In the genomic region with DNA sequence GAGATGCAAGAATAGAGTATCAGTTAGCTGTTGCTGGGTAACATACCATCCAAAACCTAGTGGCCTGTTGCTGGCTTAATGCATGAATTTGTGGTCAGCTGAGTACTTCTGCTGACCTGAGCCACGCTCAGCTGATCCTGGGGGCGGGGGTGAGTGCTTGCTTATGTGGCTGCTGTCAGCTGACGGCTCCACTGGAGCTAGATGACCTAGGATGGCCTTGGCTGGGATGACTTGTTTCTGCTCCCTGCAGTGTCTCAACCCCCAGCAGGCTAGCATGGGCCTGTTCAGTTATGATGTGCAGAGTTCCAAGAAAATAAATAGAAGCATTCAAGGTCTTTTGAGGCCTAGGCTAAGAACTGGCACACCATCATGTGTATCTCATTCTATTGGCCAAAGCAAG, we compare ENCODE assay signal across 1 cellular context.
TF ChIP-seq lines count a peak whose summit lies in the region.

No MANE protein-coding gene starts in this region.

TF ChIP-seq in K562, 482 proteins besides CTCF, POLR2A, EP300 and RAD21 (continued from another document):
- TF ChIP-seq, protein P1, sequence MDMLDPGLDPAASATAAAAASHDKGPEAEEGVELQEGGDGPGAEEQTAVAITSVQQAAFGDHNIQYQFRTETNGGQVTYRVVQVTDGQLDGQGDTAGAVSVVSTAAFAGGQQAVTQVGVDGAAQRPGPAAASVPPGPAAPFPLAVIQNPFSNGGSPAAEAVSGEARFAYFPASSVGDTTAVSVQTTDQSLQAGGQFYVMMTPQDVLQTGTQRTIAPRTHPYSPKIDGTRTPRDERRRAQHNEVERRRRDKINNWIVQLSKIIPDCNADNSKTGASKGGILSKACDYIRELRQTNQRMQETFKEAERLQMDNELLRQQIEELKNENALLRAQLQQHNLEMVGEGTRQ (CRISPR knock-in tag; IDR thresholded peaks at IDR 0.05), result peak; percentile 31; the same call in 1 of the 2 replicates
- TF ChIP-seq ZNF12 (CRISPR knock-in tag; IDR thresholded peaks at IDR 0.05) (peak; percentile 86), SMARCB1 (IDR thresholded peaks at IDR 0.05; ENCODE audit: insufficient read length, low read depth) (no peak), NONO (IDR thresholded peaks at IDR 0.05; ENCODE audit: low read depth in 2 of 2, low read length in 1 of 2) (no peak), FOXK2 (conservative IDR thresholded peaks at IDR 0.05 in 1 of 2, IDR thresholded peaks at IDR 0.05 in 1 of 2; ENCODE audit: low read depth in 2 of 2) (peak in 1 of 2 experiments; percentile 48; a peak in 2 of 4 replicates), MEIS2 (IDR thresholded peaks at IDR 0.05; ENCODE audit: partially characterized antibody) (peak; percentile 29), NFATC3 (IDR thresholded peaks at IDR 0.05) (no peak), HNRNPLL (IDR thresholded peaks at IDR 0.05; ENCODE audit: low read depth, low read length, poor library complexity, severe bottlenecking) (no peak), EGR1 (conservative IDR thresholded peaks at IDR 0.05) (peak; percentile 16; the same call in 1 of the 2 replicates), HDAC6 (IDR thresholded peaks at IDR 0.05; ENCODE audit: low read depth, low read length) (no peak), ZNF197 (CRISPR knock-in tag; IDR thresholded peaks at IDR 0.05; ENCODE audit: low read depth) (no peak), NR4A1 (CRISPR knock-in tag; IDR thresholded peaks at IDR 0.05) (no peak), NR4A1 (tag; IDR thresholded peaks at IDR 0.05) (peak; percentile 52; the same call in 1 of the 2 replicates), NRF1 (conservative IDR thresholded peaks at IDR 0.05 in 1 of 2, IDR thresholded peaks at IDR 0.05 in 1 of 2) (0 out of 4 replicates have a peak, but pooled peaks of 1 of the 2 experiments have one; percentile 18), YBX1 (IDR thresholded peaks at IDR 0.05) (no peak), SETDB1 (IDR thresholded peaks at IDR 0.05; ENCODE audit: low read length) (peak; percentile 73), MAZ (CRISPR knock-in tag; conservative IDR thresholded peaks at IDR 0.05 in 1 of 2, IDR thresholded peaks at IDR 0.05 in 1 of 2) (0 out of 4 replicates have a peak, but pooled peaks have one; percentile 36 to 37), CTBP1 (IDR thresholded peaks at IDR 0.05; ENCODE audit: borderline replicate concordance) (peak; percentile 53; the same call in 1 of the 2 replicates), MTA2 (IDR thresholded peaks at IDR 0.05; ENCODE audit: low read depth) (no peak), NCOA2 (IDR thresholded peaks at IDR 0.05; ENCODE audit: partially characterized antibody in 2 of 2) (no peak), ESRRA (IDR thresholded peaks at IDR 0.05; ENCODE audit: borderline replicate concordance, low read depth) (peak; percentile 78; the same call in 1 of the 2 replicates)
- TF ChIP-seq, protein P2, sequence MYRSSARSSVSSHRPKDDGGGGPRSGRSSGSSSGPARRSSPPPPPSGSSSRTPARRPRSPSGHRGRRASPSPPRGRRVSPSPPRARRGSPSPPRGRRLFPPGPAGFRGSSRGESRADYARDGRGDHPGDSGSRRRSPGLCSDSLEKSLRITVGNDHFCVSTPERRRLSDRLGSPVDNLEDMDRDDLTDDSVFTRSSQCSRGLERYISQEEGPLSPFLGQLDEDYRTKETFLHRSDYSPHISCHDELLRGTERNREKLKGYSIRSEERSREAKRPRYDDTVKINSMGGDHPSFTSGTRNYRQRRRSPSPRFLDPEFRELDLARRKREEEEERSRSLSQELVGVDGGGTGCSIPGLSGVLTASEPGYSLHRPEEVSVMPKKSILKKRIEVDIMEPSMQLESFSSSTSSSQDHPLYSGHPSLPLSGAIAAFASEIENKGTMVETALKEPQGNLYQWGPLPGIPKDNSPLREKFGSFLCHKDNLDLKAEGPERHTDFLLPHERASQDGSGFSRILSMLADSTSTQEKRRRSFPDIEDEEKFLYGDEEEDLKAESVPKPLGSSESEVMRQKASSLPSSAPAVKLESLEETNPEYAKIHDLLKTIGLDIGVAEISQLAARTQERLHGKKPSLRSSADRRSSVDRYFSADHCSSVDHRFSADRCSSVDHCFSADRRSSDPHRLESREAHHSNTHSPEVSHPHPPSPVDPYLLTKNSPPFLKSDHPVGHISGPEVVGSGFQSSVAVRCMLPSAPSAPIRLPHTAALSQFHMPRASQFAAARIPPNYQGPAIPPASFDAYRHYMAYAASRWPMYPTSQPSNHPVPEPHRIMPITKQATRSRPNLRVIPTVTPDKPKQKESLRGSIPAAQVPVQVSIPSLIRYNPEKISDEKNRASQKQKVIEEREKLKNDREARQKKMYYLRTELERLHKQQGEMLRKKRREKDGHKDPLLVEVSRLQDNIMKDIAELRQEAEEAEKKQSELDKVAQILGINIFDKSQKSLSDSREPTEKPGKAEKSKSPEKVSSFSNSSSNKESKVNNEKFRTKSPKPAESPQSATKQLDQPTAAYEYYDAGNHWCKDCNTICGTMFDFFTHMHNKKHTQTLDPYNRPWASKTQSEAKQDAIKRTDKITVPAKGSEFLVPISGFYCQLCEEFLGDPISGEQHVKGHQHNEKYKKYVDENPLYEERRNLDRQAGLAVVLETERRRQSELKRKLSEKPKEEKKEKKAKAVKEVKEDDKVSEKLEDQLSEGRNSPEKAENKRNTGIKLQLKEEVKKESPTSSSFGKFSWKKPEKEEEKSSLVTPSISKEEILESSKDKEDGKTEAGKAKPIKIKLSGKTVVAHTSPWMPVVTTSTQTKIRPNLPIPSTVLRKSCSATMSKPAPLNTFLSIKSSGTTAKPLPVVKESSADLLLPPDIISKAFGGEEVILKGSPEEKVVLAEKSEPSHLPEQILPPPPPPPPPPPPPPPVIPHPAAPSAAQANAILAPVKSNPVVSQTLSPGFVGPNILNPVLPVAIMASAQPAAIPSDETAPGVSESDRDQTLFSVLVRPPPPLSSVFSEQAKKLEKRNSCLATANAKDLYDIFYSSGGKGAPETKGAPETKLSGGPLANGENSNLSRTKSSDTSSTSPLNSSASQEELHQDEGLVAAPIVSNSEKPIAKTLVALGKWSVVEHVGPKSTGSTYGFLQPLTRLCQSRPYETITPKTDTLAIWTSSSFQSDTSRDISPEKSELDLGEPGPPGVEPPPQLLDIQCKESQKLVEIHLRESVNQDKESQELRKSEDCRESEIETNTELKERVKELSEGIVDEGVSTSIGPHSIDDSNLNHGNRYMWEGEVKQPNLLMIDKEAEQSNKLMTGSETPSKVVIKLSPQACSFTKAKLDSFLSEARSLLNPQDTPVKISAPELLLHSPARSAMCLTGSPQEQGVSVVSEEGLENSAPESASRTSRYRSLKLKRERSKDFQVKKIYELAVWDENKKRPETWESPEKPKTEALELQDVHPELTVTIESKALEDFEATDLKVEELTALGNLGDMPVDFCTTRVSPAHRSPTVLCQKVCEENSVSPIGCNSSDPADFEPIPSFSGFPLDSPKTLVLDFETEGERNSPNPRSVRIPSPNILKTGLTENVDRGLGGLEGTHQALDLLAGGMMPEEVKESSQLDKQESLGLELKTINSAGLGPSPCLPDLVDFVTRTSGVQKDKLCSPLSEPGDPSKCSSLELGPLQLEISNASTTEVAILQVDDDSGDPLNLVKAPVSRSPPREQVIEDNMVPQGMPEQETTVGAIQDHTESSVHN (IDR thresholded peaks at IDR 0.05; ENCODE audit: borderline replicate concordance in 1 of 2, low read depth in 1 of 2), result peak in 1 of 2 experiments; percentile 53; a peak in 1 of 4 replicates
- TF ChIP-seq, protein P3, sequence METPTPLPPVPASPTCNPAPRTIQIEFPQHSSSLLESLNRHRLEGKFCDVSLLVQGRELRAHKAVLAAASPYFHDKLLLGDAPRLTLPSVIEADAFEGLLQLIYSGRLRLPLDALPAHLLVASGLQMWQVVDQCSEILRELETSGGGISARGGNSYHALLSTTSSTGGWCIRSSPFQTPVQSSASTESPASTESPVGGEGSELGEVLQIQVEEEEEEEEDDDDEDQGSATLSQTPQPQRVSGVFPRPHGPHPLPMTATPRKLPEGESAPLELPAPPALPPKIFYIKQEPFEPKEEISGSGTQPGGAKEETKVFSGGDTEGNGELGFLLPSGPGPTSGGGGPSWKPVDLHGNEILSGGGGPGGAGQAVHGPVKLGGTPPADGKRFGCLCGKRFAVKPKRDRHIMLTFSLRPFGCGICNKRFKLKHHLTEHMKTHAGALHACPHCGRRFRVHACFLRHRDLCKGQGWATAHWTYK (CRISPR knock-in tag; IDR thresholded peaks at IDR 0.05), result peak; percentile 94; the same call in 1 of the 2 replicates
- TF ChIP-seq, protein P4, sequence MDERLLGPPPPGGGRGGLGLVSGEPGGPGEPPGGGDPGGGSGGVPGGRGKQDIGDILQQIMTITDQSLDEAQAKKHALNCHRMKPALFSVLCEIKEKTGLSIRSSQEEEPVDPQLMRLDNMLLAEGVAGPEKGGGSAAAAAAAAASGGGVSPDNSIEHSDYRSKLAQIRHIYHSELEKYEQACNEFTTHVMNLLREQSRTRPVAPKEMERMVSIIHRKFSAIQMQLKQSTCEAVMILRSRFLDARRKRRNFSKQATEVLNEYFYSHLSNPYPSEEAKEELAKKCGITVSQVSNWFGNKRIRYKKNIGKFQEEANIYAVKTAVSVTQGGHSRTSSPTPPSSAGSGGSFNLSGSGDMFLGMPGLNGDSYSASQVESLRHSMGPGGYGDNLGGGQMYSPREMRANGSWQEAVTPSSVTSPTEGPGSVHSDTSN (CRISPR knock-in tag; IDR thresholded peaks at IDR 0.05; ENCODE audit: low read depth), result 0 out of 2 replicates have a peak, but pooled peaks have one; percentile 15
- TF ChIP-seq, protein P4 (tag; conservative IDR thresholded peaks at IDR 0.05; ENCODE audit: low read depth), result peak; percentile 54
- TF ChIP-seq, protein P5, sequence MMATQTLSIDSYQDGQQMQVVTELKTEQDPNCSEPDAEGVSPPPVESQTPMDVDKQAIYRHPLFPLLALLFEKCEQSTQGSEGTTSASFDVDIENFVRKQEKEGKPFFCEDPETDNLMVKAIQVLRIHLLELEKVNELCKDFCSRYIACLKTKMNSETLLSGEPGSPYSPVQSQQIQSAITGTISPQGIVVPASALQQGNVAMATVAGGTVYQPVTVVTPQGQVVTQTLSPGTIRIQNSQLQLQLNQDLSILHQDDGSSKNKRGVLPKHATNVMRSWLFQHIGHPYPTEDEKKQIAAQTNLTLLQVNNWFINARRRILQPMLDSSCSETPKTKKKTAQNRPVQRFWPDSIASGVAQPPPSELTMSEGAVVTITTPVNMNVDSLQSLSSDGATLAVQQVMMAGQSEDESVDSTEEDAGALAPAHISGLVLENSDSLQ (IDR thresholded peaks at IDR 0.05), result peak; percentile 87
- TF ChIP-seq, protein P6, sequence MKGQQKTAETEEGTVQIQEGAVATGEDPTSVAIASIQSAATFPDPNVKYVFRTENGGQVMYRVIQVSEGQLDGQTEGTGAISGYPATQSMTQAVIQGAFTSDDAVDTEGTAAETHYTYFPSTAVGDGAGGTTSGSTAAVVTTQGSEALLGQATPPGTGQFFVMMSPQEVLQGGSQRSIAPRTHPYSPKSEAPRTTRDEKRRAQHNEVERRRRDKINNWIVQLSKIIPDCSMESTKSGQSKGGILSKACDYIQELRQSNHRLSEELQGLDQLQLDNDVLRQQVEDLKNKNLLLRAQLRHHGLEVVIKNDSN (CRISPR knock-in tag; IDR thresholded peaks at IDR 0.05), result peak; percentile 45
- TF ChIP-seq, protein P7, sequence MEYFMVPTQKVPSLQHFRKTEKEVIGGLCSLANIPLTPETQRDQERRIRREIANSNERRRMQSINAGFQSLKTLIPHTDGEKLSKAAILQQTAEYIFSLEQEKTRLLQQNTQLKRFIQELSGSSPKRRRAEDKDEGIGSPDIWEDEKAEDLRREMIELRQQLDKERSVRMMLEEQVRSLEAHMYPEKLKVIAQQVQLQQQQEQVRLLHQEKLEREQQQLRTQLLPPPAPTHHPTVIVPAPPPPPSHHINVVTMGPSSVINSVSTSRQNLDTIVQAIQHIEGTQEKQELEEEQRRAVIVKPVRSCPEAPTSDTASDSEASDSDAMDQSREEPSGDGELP (CRISPR knock-in tag; IDR thresholded peaks at IDR 0.05; ENCODE audit: borderline replicate concordance), result peak; percentile 94
